1 cellular context compared by ENCODE assay signal in genomic region chr17:74916851-74917199, GRCh38.
TF ChIP-seq lines count a peak whose summit lies in the region.

No MANE protein-coding gene starts in this region.

TF ChIP-seq in WTC11, 78 proteins besides CTCF, POLR2A, EP300 and RAD21:
- no peak for TF ChIP-seq CDX4 (CRISPR knock-in tag; IDR thresholded peaks at IDR 0.05; ENCODE audit: borderline replicate concordance)
- TF ChIP-seq, protein P1, sequence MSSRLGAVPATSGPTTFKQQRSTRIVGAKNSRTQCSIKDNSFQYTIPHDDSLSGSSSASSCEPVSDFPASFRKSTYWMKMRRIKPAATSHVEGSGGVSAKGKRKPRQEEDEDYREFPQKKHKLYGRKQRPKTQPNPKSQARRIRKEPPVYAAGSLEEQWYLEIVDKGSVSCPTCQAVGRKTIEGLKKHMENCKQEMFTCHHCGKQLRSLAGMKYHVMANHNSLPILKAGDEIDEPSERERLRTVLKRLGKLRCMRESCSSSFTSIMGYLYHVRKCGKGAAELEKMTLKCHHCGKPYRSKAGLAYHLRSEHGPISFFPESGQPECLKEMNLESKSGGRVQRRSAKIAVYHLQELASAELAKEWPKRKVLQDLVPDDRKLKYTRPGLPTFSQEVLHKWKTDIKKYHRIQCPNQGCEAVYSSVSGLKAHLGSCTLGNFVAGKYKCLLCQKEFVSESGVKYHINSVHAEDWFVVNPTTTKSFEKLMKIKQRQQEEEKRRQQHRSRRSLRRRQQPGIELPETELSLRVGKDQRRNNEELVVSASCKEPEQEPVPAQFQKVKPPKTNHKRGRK (CRISPR knock-in tag; IDR thresholded peaks at IDR 0.05; ENCODE audit: borderline replicate concordance): no peak
- TF ChIP-seq SMAD4 (CRISPR knock-in tag; IDR thresholded peaks at IDR 0.05): no peak
- no peak for TF ChIP-seq FOXJ3 (CRISPR knock-in tag; IDR thresholded peaks at IDR 0.05; ENCODE audit: borderline replicate concordance)
- TF ChIP-seq HMGA2 (CRISPR knock-in tag; IDR thresholded peaks at IDR 0.05): no peak
- TF ChIP-seq, protein P2, sequence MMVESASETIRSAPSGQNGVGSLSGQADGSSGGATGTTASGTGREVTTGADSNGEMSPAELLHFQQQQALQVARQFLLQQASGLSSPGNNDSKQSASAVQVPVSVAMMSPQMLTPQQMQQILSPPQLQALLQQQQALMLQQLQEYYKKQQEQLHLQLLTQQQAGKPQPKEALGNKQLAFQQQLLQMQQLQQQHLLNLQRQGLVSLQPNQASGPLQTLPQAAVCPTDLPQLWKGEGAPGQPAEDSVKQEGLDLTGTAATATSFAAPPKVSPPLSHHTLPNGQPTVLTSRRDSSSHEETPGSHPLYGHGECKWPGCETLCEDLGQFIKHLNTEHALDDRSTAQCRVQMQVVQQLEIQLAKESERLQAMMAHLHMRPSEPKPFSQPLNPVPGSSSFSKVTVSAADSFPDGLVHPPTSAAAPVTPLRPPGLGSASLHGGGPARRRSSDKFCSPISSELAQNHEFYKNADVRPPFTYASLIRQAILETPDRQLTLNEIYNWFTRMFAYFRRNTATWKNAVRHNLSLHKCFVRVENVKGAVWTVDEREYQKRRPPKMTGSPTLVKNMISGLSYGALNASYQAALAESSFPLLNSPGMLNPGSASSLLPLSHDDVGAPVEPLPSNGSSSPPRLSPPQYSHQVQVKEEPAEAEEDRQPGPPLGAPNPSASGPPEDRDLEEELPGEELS (CRISPR knock-in tag; IDR thresholded peaks at IDR 0.05): no peak
- TF ChIP-seq, protein P3, sequence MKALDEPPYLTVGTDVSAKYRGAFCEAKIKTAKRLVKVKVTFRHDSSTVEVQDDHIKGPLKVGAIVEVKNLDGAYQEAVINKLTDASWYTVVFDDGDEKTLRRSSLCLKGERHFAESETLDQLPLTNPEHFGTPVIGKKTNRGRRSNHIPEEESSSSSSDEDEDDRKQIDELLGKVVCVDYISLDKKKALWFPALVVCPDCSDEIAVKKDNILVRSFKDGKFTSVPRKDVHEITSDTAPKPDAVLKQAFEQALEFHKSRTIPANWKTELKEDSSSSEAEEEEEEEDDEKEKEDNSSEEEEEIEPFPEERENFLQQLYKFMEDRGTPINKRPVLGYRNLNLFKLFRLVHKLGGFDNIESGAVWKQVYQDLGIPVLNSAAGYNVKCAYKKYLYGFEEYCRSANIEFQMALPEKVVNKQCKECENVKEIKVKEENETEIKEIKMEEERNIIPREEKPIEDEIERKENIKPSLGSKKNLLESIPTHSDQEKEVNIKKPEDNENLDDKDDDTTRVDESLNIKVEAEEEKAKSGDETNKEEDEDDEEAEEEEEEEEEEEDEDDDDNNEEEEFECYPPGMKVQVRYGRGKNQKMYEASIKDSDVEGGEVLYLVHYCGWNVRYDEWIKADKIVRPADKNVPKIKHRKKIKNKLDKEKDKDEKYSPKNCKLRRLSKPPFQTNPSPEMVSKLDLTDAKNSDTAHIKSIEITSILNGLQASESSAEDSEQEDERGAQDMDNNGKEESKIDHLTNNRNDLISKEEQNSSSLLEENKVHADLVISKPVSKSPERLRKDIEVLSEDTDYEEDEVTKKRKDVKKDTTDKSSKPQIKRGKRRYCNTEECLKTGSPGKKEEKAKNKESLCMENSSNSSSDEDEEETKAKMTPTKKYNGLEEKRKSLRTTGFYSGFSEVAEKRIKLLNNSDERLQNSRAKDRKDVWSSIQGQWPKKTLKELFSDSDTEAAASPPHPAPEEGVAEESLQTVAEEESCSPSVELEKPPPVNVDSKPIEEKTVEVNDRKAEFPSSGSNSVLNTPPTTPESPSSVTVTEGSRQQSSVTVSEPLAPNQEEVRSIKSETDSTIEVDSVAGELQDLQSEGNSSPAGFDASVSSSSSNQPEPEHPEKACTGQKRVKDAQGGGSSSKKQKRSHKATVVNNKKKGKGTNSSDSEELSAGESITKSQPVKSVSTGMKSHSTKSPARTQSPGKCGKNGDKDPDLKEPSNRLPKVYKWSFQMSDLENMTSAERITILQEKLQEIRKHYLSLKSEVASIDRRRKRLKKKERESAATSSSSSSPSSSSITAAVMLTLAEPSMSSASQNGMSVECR (CRISPR knock-in tag; IDR thresholded peaks at IDR 0.05; ENCODE audit: borderline replicate concordance): no peak
- TF ChIP-seq SP1 (CRISPR knock-in tag; conservative IDR thresholded peaks at IDR 0.05): no peak
